ENCODE assay signal across 27 cellular contexts in genomic region chr2:72496479-72496878, GRCh38.
"Had no signal": no experiment of that assay in that cellular context is flagged by ENCODE, and none has a peak within 500 bp of the region (broad histone marks: within the 10 kb centered on the region; RNA-seq: fewer than 3 reads in every experiment).

No MANE protein-coding gene starts in this region.

- H3K36me3 ChIP-seq: colonic mucosa had no signal

- ATAC-seq: effector memory CD8-positive, alpha-beta T cell; esophagus mucosa; foreskin keratinocyte; gastrocnemius medialis; gastroesophageal sphincter; heart left ventricle; heart right ventricle had no signal

- DNase-seq: colonic mucosa; cortex of kidney; dermis blood vessel endothelial cell; dorsolateral prefrontal cortex; effector CD4-positive, alpha-beta T cell; effector memory CD4-positive, alpha-beta T cell; effector memory CD8-positive, alpha-beta T cell; endodermal cell; erythroblast; esophagus squamous epithelium; foreskin fibroblast; foreskin keratinocyte; foreskin melanocyte; gastrocnemius medialis; glutamatergic neuron; head of caudate nucleus; heart left ventricle; heart right ventricle had no signal

- H3K4me3 ChIP-seq: colonic mucosa, coronary artery, dorsolateral prefrontal cortex, esophagus muscularis mucosa, esophagus squamous epithelium, gastrocnemius medialis, gastroesophageal sphincter, heart left ventricle, heart right ventricle had no signal

- H3K4me1 ChIP-seq: colonic mucosa, esophagus muscularis mucosa, esophagus squamous epithelium, foreskin keratinocyte, gastrocnemius medialis, gastroesophageal sphincter, heart left ventricle, heart right ventricle had no signal

- H3K27me3 ChIP-seq: colonic mucosa, dorsolateral prefrontal cortex, esophagus muscularis mucosa, esophagus squamous epithelium, foreskin keratinocyte, gastrocnemius medialis, gastroesophageal sphincter, heart left ventricle, heart right ventricle had no signal

- H3K9me3 ChIP-seq: colonic mucosa, esophagus muscularis mucosa, esophagus squamous epithelium, gastrocnemius medialis, gastroesophageal sphincter, heart left ventricle, heart right ventricle had no signal

- FAIRE-seq: colon, endometrium, endothelial cell of umbilical vein, frontal cortex had no signal

- H3K27ac ChIP-seq: colonic mucosa, coronary artery, dorsolateral prefrontal cortex, epithelial cell of prostate, esophagus muscularis mucosa, esophagus squamous epithelium, foreskin keratinocyte, gastrocnemius medialis, gastroesophageal sphincter, heart left ventricle, heart right ventricle had no signal
